ENCODE assay signal across 1 cellular context in the genomic region with DNA sequence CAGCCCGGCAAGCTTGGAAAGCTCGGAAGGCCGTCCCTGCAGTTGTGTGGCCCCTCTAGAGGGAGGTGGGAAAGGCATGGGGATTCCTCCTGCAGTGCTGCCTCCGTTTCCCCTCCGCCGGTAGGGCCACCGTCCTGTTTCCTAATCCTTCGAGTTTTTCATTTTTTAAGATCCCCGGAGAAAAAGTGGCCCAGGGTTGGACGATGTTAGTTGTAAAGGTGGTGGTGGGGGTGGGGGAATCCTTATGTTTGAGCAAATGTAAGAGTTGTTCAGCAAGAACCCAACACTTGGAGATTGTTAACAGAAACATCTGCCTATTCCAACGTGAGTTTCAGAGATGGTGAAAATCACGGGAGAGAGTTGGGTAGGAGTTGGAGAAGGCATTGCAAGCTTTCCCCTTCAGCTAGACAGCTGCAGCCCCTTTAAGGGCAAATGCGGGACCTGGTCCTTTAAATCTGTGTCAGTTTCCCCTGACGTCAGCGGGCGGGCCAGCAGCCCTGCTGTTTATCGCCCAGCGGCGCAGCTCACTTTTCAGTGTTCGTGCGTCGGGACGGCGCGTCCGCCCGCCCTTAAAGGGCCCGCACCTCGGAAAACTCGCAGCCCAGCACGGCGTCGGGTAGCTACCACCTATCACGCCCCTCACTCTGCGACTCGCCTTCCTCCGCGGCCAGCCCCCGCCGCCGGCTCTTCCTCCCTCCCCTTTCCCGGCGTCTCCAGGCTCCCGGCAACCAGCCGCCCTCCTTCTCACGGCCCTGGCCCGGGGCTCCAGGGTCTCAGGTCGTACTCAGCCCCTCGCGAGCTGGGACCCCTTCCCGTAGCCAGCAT.
TF ChIP-seq lines count a peak whose summit lies in the region.

SIDT2 (plus strand) TSS at position 534 of the 825 bp plus-strand sequence. CDS start 521 bp downstream, outside the sequence.

TF ChIP-seq in HepG2, 621 proteins besides CTCF, POLR2A, EP300 and RAD21 (continued from another document and continues in another):
- TF ChIP-seq, protein P1, sequence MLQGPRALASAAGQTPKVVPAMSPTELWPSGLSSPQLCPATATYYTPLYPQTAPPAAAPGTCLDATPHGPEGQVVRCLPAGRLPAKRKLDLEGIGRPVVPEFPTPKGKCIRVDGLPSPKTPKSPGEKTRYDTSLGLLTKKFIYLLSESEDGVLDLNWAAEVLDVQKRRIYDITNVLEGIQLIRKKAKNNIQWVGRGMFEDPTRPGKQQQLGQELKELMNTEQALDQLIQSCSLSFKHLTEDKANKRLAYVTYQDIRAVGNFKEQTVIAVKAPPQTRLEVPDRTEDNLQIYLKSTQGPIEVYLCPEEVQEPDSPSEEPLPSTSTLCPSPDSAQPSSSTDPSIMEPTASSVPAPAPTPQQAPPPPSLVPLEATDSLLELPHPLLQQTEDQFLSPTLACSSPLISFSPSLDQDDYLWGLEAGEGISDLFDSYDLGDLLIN (CRISPR knock-in tag; IDR thresholded peaks at IDR 0.05; ENCODE audit: borderline replicate concordance): no peak
- no peak for TF ChIP-seq ZSCAN22 (CRISPR knock-in tag; IDR thresholded peaks at IDR 0.05)
- TF ChIP-seq RAD51 (IDR thresholded peaks at IDR 0.05; ENCODE audit: borderline replicate concordance): no peak
- peak; percentile 24; the same call in 1 of the 2 replicates for TF ChIP-seq DR1 (CRISPR knock-in tag; IDR thresholded peaks at IDR 0.05)
- TF ChIP-seq, protein P2, sequence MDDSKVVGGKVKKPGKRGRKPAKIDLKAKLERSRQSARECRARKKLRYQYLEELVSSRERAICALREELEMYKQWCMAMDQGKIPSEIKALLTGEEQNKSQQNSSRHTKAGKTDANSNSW (CRISPR knock-in tag; IDR thresholded peaks at IDR 0.05; ENCODE audit: borderline replicate concordance): no peak
- no peak for TF ChIP-seq ZBTB21 (CRISPR knock-in tag; IDR thresholded peaks at IDR 0.05)
- no peak for TF ChIP-seq ZNF225 (CRISPR knock-in tag; IDR thresholded peaks at IDR 0.05)
- TF ChIP-seq, protein P3, sequence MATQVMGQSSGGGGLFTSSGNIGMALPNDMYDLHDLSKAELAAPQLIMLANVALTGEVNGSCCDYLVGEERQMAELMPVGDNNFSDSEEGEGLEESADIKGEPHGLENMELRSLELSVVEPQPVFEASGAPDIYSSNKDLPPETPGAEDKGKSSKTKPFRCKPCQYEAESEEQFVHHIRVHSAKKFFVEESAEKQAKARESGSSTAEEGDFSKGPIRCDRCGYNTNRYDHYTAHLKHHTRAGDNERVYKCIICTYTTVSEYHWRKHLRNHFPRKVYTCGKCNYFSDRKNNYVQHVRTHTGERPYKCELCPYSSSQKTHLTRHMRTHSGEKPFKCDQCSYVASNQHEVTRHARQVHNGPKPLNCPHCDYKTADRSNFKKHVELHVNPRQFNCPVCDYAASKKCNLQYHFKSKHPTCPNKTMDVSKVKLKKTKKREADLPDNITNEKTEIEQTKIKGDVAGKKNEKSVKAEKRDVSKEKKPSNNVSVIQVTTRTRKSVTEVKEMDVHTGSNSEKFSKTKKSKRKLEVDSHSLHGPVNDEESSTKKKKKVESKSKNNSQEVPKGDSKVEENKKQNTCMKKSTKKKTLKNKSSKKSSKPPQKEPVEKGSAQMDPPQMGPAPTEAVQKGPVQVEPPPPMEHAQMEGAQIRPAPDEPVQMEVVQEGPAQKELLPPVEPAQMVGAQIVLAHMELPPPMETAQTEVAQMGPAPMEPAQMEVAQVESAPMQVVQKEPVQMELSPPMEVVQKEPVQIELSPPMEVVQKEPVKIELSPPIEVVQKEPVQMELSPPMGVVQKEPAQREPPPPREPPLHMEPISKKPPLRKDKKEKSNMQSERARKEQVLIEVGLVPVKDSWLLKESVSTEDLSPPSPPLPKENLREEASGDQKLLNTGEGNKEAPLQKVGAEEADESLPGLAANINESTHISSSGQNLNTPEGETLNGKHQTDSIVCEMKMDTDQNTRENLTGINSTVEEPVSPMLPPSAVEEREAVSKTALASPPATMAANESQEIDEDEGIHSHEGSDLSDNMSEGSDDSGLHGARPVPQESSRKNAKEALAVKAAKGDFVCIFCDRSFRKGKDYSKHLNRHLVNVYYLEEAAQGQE (IDR thresholded peaks at IDR 0.05; ENCODE audit: borderline replicate concordance in 1 of 2, low read depth in 1 of 2, low read length in 2 of 2): no peak
- no peak for TF ChIP-seq ZBTB46 (CRISPR knock-in tag; IDR thresholded peaks at IDR 0.05; ENCODE audit: borderline replicate concordance)
- TF ChIP-seq ZNF569 (CRISPR knock-in tag; IDR thresholded peaks at IDR 0.05; ENCODE audit: borderline replicate concordance): no peak
- no peak for TF ChIP-seq AKAP8 (CRISPR knock-in tag; IDR thresholded peaks at IDR 0.05)
- TF ChIP-seq ZNF766 (CRISPR knock-in tag; IDR thresholded peaks at IDR 0.05; ENCODE audit: borderline replicate concordance): no peak
- no peak for TF ChIP-seq ZNF800 (CRISPR knock-in tag; IDR thresholded peaks at IDR 0.05)
- no peak for TF ChIP-seq TIGD3 (CRISPR knock-in tag; IDR thresholded peaks at IDR 0.05; ENCODE audit: borderline replicate concordance)
- no peak for TF ChIP-seq GFI1 (CRISPR knock-in tag; IDR thresholded peaks at IDR 0.05; ENCODE audit: borderline replicate concordance)
- no peak for TF ChIP-seq LCORL (IDR thresholded peaks at IDR 0.05)
- TF ChIP-seq LCORL (CRISPR knock-in tag; IDR thresholded peaks at IDR 0.05): no peak
- TF ChIP-seq, protein P4, sequence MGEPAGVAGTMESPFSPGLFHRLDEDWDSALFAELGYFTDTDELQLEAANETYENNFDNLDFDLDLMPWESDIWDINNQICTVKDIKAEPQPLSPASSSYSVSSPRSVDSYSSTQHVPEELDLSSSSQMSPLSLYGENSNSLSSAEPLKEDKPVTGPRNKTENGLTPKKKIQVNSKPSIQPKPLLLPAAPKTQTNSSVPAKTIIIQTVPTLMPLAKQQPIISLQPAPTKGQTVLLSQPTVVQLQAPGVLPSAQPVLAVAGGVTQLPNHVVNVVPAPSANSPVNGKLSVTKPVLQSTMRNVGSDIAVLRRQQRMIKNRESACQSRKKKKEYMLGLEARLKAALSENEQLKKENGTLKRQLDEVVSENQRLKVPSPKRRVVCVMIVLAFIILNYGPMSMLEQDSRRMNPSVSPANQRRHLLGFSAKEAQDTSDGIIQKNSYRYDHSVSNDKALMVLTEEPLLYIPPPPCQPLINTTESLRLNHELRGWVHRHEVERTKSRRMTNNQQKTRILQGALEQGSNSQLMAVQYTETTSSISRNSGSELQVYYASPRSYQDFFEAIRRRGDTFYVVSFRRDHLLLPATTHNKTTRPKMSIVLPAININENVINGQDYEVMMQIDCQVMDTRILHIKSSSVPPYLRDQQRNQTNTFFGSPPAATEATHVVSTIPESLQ (CRISPR knock-in tag; conservative IDR thresholded peaks at IDR 0.05): no peak
- TF ChIP-seq ATRX (CRISPR knock-in tag; IDR thresholded peaks at IDR 0.05; ENCODE audit: borderline replicate concordance): no peak
- no peak for TF ChIP-seq TEAD2 (CRISPR knock-in tag; IDR thresholded peaks at IDR 0.05)
- TF ChIP-seq, protein P5, sequence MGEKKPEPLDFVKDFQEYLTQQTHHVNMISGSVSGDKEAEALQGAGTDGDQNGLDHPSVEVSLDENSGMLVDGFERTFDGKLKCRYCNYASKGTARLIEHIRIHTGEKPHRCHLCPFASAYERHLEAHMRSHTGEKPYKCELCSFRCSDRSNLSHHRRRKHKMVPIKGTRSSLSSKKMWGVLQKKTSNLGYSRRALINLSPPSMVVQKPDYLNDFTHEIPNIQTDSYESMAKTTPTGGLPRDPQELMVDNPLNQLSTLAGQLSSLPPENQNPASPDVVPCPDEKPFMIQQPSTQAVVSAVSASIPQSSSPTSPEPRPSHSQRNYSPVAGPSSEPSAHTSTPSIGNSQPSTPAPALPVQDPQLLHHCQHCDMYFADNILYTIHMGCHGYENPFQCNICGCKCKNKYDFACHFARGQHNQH (CRISPR knock-in tag; IDR thresholded peaks at IDR 0.05): no peak; the same call in 1 of the 2 replicates
- TF ChIP-seq, protein P6, sequence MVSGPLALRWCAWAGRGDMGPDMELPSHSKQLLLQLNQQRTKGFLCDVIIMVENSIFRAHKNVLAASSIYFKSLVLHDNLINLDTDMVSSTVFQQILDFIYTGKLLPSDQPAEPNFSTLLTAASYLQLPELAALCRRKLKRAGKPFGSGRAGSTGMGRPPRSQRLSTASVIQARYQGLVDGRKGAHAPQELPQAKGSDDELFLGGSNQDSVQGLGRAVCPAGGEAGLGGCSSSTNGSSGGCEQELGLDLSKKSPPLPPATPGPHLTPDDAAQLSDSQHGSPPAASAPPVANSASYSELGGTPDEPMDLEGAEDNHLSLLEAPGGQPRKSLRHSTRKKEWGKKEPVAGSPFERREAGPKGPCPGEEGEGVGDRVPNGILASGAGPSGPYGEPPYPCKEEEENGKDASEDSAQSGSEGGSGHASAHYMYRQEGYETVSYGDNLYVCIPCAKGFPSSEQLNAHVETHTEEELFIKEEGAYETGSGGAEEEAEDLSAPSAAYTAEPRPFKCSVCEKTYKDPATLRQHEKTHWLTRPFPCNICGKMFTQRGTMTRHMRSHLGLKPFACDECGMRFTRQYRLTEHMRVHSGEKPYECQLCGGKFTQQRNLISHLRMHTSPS (CRISPR knock-in tag; IDR thresholded peaks at IDR 0.05; ENCODE audit: low read depth): no peak
- TF ChIP-seq ZNF737 (CRISPR knock-in tag; IDR thresholded peaks at IDR 0.05; ENCODE audit: borderline replicate concordance): no peak
- no peak for TF ChIP-seq PBX3 (CRISPR knock-in tag; IDR thresholded peaks at IDR 0.05; ENCODE audit: borderline replicate concordance)
- no peak for TF ChIP-seq ZNF567 (CRISPR knock-in tag; IDR thresholded peaks at IDR 0.05; ENCODE audit: borderline replicate concordance)
- TF ChIP-seq RBM39 (IDR thresholded peaks at IDR 0.05; ENCODE audit: low read depth, low read length, poor library complexity, severe bottlenecking): peak; percentile 29
- no peak for TF ChIP-seq ZNF652 (CRISPR knock-in tag; IDR thresholded peaks at IDR 0.05; ENCODE audit: borderline replicate concordance, low read depth)
- TF ChIP-seq, protein P7, sequence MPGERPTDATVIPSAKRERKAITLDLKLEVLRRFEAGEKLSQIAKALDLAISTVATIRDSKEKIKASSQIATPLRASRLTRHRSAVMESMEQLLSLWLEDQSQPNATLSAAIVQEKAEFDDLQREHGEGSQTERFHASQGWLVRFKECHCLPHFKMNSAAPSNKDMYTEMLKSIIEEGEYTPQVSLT (CRISPR knock-in tag; IDR thresholded peaks at IDR 0.05; ENCODE audit: borderline replicate concordance, low read depth): no peak
- TF ChIP-seq TRAFD1 (CRISPR knock-in tag; IDR thresholded peaks at IDR 0.05; ENCODE audit: borderline replicate concordance): no peak
